10 cellular contexts compared by ENCODE assay signal in genomic region chr11:61752925-61753551, GRCh38. TPM values are rescaled to one million over a fixed set of nuclear protein-coding genes. Genes with fewer than 3 reads are reported as not detected.
DNase-seq lines count a peak whose midpoint lies in the region; ATAC-seq and TF ChIP-seq lines count a peak whose summit lies in the region.
"Had no signal": no experiment of that assay in that cellular context is flagged by ENCODE, and none has a peak within 500 bp of the region (broad histone marks: within the 10 kb centered on the region; RNA-seq: fewer than 3 reads in every experiment).

No MANE protein-coding gene starts in this region.

- dilution Hi-C loops in IMR-90 (cut with HindIII; ENCODE audit: low sequenced_read_pairs, unreplicated experiment) = no loop called here

- 39% methylated on average over 10 of the region's 17 CpGs; no CpG with 5 or more reads in 1 of the 2 experiments for WGBS in IMR-90 (ENCODE audit: extremely low coverage in 2 of 2, insufficient read length in 1 of 2), 2 experiments

- no peaks in the 10 kb centered on the region for H3K9me1 ChIP-seq in IMR-90 (ENCODE audit: insufficient read depth, low read length)

- H2AK5ac ChIP-seq in IMR-90 (ENCODE audit: low read depth, low read length) = no peak overlapping the region

- in situ Hi-C loops in IMR-90 (cut with MboI; ENCODE audit: low sequenced_read_pairs) (no loop called here), GM13977 (cut with MboI; ENCODE audit: low pct_unique_long_range_greater_than_20kb, low sequenced_read_pairs, unreplicated experiment) (no loop called here)

- no peak overlapping the region for H3K18ac ChIP-seq in IMR-90 (ENCODE audit: low read depth, low read length)

- peak overlapping the region in 5 of 10 donors; percentile 2 to 66 (median 26) for H3K27ac Mint-ChIP-seq in naive thymus-derived CD8-positive, alpha-beta T cell

- no peak overlapping the region for H3K14ac ChIP-seq in IMR-90 (replicated peaks; ENCODE audit: low read depth, low read length)

- no peak for TF ChIP-seq RAD21 in IMR-90 (IDR thresholded peaks at IDR 0.05; ENCODE audit: low read length)

- CTCF ChIA-PET in A673 (lab: Charles Lee) = interaction anchor here (0.7 to 1.6 kb wide), 4 partner anchors 34 to 475 kb away, joined by 3 to 10 read pairs (median 4); no protein-coding TSS in a partner anchor
- CTCF ChIA-PET in IMR-90 (lab: Yijun Ruan, JAX) = no interaction called here

- H3K23ac ChIP-seq in IMR-90 (ENCODE audit: low read depth, low read length) = no peak overlapping the region; the same call in 1 of the 2 replicates

- no peaks in the 10 kb centered on the region for H3K9me3 Mint-ChIP-seq in naive thymus-derived CD8-positive, alpha-beta T cell

- H3K9me3 ChIP-seq in A673 (ENCODE audit: low read depth, low read length, poor library complexity, severe bottlenecking) (no peaks in the 10 kb centered on the region), IMR-90 (ENCODE audit: control insufficient read depth, insufficient read depth, low read length) (no peaks in the 10 kb centered on the region)

- H3K36me3 ChIP-seq in A673 (ENCODE audit: insufficient read depth, low read length, poor library complexity, severe bottlenecking) (no peaks in the 10 kb centered on the region), IMR-90 (ENCODE audit: control insufficient read depth, insufficient read depth, low read length) (no peaks in the 10 kb centered on the region)

- H2BK20ac ChIP-seq in IMR-90 (ENCODE audit: low read depth, low read length) = no peak overlapping the region

- BruUV-seq in A673 (replicated peaks; lab: Mats Ljungman, UMichigan) (no TSS peak), IMR-90 (replicated peaks; lab: Mats Ljungman, UMichigan) (no TSS peak)

- H2BK5ac ChIP-seq in IMR-90 (ENCODE audit: low read depth, low read length, poor library complexity, severe bottlenecking) = no peak overlapping the region

- H3K4me2 ChIP-seq in IMR-90 (ENCODE audit: low read depth, low read length) = peak overlapping the region; percentile 82

- no peak overlapping the region for H2BK120ac ChIP-seq in IMR-90 (ENCODE audit: low read depth, low read length)

- H4K20me1 ChIP-seq in IMR-90 (ENCODE audit: insufficient read depth, low read length) = no peaks in the 10 kb centered on the region

- POLR2A ChIA-PET in A673 (lab: Charles Lee; ENCODE audit: low non-redundant PET) (no interaction called here), IMR-90 (lab: Charles Lee; ENCODE audit: unreplicated experiment) (no interaction called here)
- POLR2A ChIA-PET in naive thymus-derived CD8-positive, alpha-beta T cell (lab: Charles Lee) = no interaction called here

- intact Hi-C loops in A673 (cut with micrococcal nuclease; ENCODE audit: unreplicated experiment) (no loop called here), IMR-90 (cut with micrococcal nuclease) (loop anchor here (1.0 kb wide), 1 partner anchor 23 kb away; no protein-coding TSS in a partner anchor), dorsolateral prefrontal cortex (cut with DNase I) (no loop called here)

- no peak overlapping the region for H3K56ac ChIP-seq in IMR-90 (ENCODE audit: extremely low read depth, insufficient read depth, low read length)

- H4K5ac ChIP-seq in IMR-90 (ENCODE audit: low read depth, low read length) = no peak overlapping the region

- H3K4ac ChIP-seq in IMR-90 (ENCODE audit: low read depth, low read length) = no peak overlapping the region

- peak overlapping the region; percentile 88 for H2AFZ ChIP-seq in IMR-90 (replicated peaks; ENCODE audit: low read length, poor library complexity)

- TF ChIP-seq CTCF in A673 (conservative IDR thresholded peaks at IDR 0.05; ENCODE audit: low read depth, low read length) (0 out of 2 replicates have a peak, but pooled peaks have one; percentile 12), IMR-90 (conservative IDR thresholded peaks at IDR 0.05; ENCODE audit: low read depth, low read length) (no peak), dorsolateral prefrontal cortex (IDR thresholded peaks at IDR 0.05 in 54 of 56, conservative IDR thresholded peaks at IDR 0.05 in 2 of 56; ENCODE audit: low read depth in 1 of 56, partially characterized antibody in 56 of 56) (no peak), GM13977 (IDR thresholded peaks at IDR 0.05; ENCODE audit: extremely low read depth, insufficient read depth, missing control alignments) (no peak)

- no peaks in the 10 kb centered on the region for H3K36me3 Mint-ChIP-seq in naive thymus-derived CD8-positive, alpha-beta T cell

- H3K4me1 ChIP-seq in A673 (ENCODE audit: insufficient read depth, low read length, poor library complexity, severe bottlenecking) (peaks cover 26% of the 10 kb centered on the region), IMR-90 (ENCODE audit: control insufficient read depth, insufficient read depth, low read length) (peaks cover 15% of the 10 kb centered on the region)

- H3K4me3 ChIP-seq in A673 (ENCODE audit: low read depth, low read length, poor library complexity, severe bottlenecking) = peak overlapping the region; percentile 50
- H3K4me3 ChIP-seq in IMR-90 (ENCODE audit: insufficient read depth, low read depth, low read length) = peak overlapping the region; percentile 71
- H3K4me3 ChIP-seq in dorsolateral prefrontal cortex = peak overlapping the region; percentile 29 to 84 (median 71)

- H3K27me3 Mint-ChIP-seq in naive thymus-derived CD8-positive, alpha-beta T cell = peaks cover 11 to 42% (median 24%) of the 10 kb centered on the region in 5 donors

- H3K4me3 Mint-ChIP-seq in naive thymus-derived CD8-positive, alpha-beta T cell = peak overlapping the region; percentile 65 to 84 (median 76)

- 0 out of 4 replicates have a peak overlapping the region, but pooled peaks have one; percentile 0 to 70 for H4K8ac ChIP-seq in IMR-90 (ENCODE audit: low read depth in 2 of 2, low read length in 2 of 2)

- no peaks in the 10 kb centered on the region for H3K27me3 ChIP-seq in A673 (replicated peaks; ENCODE audit: insufficient read depth, low read depth, low read length, poor library complexity)
- H3K27me3 ChIP-seq in IMR-90 (ENCODE audit: control insufficient read depth, insufficient read depth, low read length) = peaks cover 3% of the 10 kb centered on the region; the same call in 1 of the 2 replicates
- H3K27me3 ChIP-seq in dorsolateral prefrontal cortex = peaks cover 0 to 2% (median 0%) of the 10 kb centered on the region in 45 donors

- DNase-seq in A673 (ENCODE audit: low spot score) (peak; percentile 39), IMR-90 (no peak), dorsolateral prefrontal cortex (no peak), NCI-H1048 (lab: John Stamatoyannopoulos, UW) (no peak), hippocampal formation (lab: John Stamatoyannopoulos, UW) (no peak), GM13977 (ENCODE audit: low spot score) (no peak)
- DNase-seq in naive thymus-derived CD8-positive, alpha-beta T cell = no peak
- DNase-seq: GDM1, NCI-H524 treated with DMSO at 0.1 percent for 48 hours had no signal

- no peak overlapping the region for H4K91ac ChIP-seq in IMR-90 (ENCODE audit: insufficient read depth, low read depth, low read length)

- TF ChIP-seq POLR2A in IMR-90 (IDR thresholded peaks at IDR 0.05; ENCODE audit: low read depth, low read length) = no peak

- H3K9ac ChIP-seq in IMR-90 (ENCODE audit: low read depth, low read length) = peak overlapping the region; percentile 64

- H3K4me1 Mint-ChIP-seq in naive thymus-derived CD8-positive, alpha-beta T cell = peaks cover 13 to 30% (median 18%) of the 10 kb centered on the region in 4 donors

- H2BK15ac ChIP-seq in IMR-90 (ENCODE audit: low read depth, low read length) = no peak overlapping the region

- H3K27ac ChIP-seq in A673 (ENCODE audit: low read depth, low read length, poor library complexity, severe bottlenecking) (no peak overlapping the region), IMR-90 (ENCODE audit: insufficient read depth, low read length) (no peak overlapping the region), dorsolateral prefrontal cortex (peak overlapping the region in 58 of 59 donors; percentile 71 to 99 (median 94))

- ATAC-seq in IMR-90 (ENCODE audit: low read depth) = peak; percentile 10
- peak in 1 of 2 donors; percentile 35 for ATAC-seq in naive thymus-derived CD8-positive, alpha-beta T cell
- no peak for ATAC-seq in HG02623 (IDR thresholded peaks at IDR 0.05; ENCODE audit: unreplicated experiment)

- 0 out of 4 replicates have a peak, but pooled peaks cover 0 to 3% of the 10 kb centered on the region in 2 experiments for H3K79me1 ChIP-seq in IMR-90 (ENCODE audit: low read depth in 1 of 2, low read length in 2 of 2)

- peak overlapping the region; percentile 56 for H2AK9ac ChIP-seq in IMR-90 (replicated peaks; ENCODE audit: low read depth, low read length, poor library complexity)

TF ChIP-seq in IMR-90, 13 proteins besides CTCF, POLR2A, EP300 and RAD21 (continues in another document):
- no peak for TF ChIP-seq MAFK (IDR thresholded peaks at IDR 0.05; ENCODE audit: low read depth, low read length)
- no peak for TF ChIP-seq NFE2L2 (IDR thresholded peaks at IDR 0.05; ENCODE audit: low read depth, low read length)
- no peak for TF ChIP-seq CEBPB (IDR thresholded peaks at IDR 0.05; ENCODE audit: low read depth, low read length)

RNA-seq across cellular contexts. Expression of gene MYRF, which starts 0.6 kb away (rescaled TPM):
- total RNA-seq in A673 (2021) (11.2 and 14.6 TPM in 2 replicates), IMR-90 (2012; rRNA removed) (1.6 and 1.7 TPM in 2 replicates), dorsolateral prefrontal cortex (100 to 1,000 TPM in 87 of 120 experiments, 10 to 100 TPM in 33; 23.0 to 708 (median 141) TPM)
- 10.6 and 10.7 TPM in 2 replicates for polyA plus RNA-seq in IMR-90 (2012; rRNA removed)
- polyA plus RNA-seq in IMR-90 (2012; cell fraction: cytosol; rRNA removed) = 6.1 and 9.3 TPM in 2 replicates
- polyA plus RNA-seq in IMR-90 (2012; cell fraction: nucleus; rRNA removed; ENCODE audit: low replicate concordance) = 31.2 and 47.2 TPM in 2 replicates
- total RNA-seq in naive thymus-derived CD8-positive, alpha-beta T cell = under 1 TPM; 0.47 to 0.68 TPM
- polyA plus RNA-seq in naive thymus-derived CD8-positive, alpha-beta T cell = under 1 TPM in 2 of 3 donors, not detected in 1; 0.26 to 0.52 TPM

RNA-seq across cellular contexts. Expression of gene TMEM258, which starts 39.4 kb away (rescaled TPM):
- total RNA-seq in A673 (2021) (138 and 139 TPM in 2 replicates), IMR-90 (2012; rRNA removed) (70.0 and 107 TPM in 2 replicates), dorsolateral prefrontal cortex (100 to 1,000 TPM in 1 of 120 experiments, 10 to 100 TPM in 119; 40.6 to 123 (median 65.5) TPM)
- polyA plus RNA-seq in IMR-90 (2012; rRNA removed) = 280 and 290 TPM in 2 replicates
- polyA plus RNA-seq in IMR-90 (2012; cell fraction: cytosol; rRNA removed) = 196 and 200 TPM in 2 replicates
- polyA plus RNA-seq in IMR-90 (2012; cell fraction: nucleus; rRNA removed; ENCODE audit: low replicate concordance) = 40.4 and 104 TPM in 2 replicates
- total RNA-seq in naive thymus-derived CD8-positive, alpha-beta T cell = 10 to 100 TPM; 84.4 to 87.7 TPM
- 100 to 1,000 TPM; 205 to 256 (median 225) TPM for polyA plus RNA-seq in naive thymus-derived CD8-positive, alpha-beta T cell

RNA-seq across cellular contexts. Expression of gene FEN1, which starts 39.7 kb away (rescaled TPM):
- total RNA-seq in A673 (2021) (140 and 152 TPM in 2 replicates), IMR-90 (2012; rRNA removed) (41.9 and 43.9 TPM in 2 replicates), dorsolateral prefrontal cortex (10 to 100 TPM in 100 of 120 experiments, 1 to 10 TPM in 20; 4.7 to 24.3 (median 13.8) TPM)
- 21.3 and 23.0 TPM in 2 replicates for polyA plus RNA-seq in IMR-90 (2012; rRNA removed)
- polyA plus RNA-seq in IMR-90 (2012; cell fraction: cytosol; rRNA removed) = 15.5 and 18.0 TPM in 2 replicates
- polyA plus RNA-seq in IMR-90 (2012; cell fraction: nucleus; rRNA removed; ENCODE audit: low replicate concordance) = 6.4 and 7.0 TPM in 2 replicates
- 1 to 10 TPM; 8.3 to 8.6 TPM for total RNA-seq in naive thymus-derived CD8-positive, alpha-beta T cell
- polyA plus RNA-seq in naive thymus-derived CD8-positive, alpha-beta T cell = 10 to 100 TPM in 2 of 3 donors, 1 to 10 TPM in 1; 10.0 to 13.1 (median 10.2) TPM

Comparison
In these comparisons a context has a peak if more than half of its experiments do, and no peak if none do; other contexts are left out.
1. H3K27ac ChIP-seq: peak in dorsolateral prefrontal cortex (58 of 59); none in A673 (single experiment) and IMR-90 (single experiment).
2. Peak in every context shown above with its lines, with median percentiles within 50 percentile points of each other: H3K4me3 ChIP-seq.